Comparison of ENCODE assay signal across 20 cellular contexts in the genomic region with DNA sequence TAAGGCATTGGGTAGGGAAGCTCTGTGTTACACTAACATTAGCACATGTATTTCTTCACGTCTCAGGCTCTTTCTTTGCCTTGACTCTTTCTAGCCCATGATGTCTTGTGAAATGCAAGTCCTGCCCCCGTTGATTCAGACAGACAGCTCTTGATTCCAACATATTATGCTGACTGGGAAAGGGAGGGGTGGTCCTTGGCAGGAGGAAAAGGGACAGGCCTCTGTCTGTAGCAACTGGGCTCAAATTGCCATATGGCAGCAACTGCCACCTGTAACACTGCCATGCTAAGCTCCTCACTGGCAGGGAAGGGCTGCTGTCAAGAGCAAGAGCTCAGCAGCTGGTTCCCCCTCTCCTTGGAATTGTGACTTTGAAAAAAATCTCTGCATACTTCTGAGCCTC. TPM values are rescaled to one million over a fixed set of nuclear protein-coding genes. Genes with fewer than 3 reads are reported as not detected.
"Had no signal": no experiment of that assay in that cellular context is flagged by ENCODE, and none has a peak within 500 bp of the region (broad histone marks: within the 10 kb centered on the region; RNA-seq: fewer than 3 reads in every experiment).

No MANE protein-coding gene starts in this region.

- H3K27ac ChIP-seq: epithelial cell of prostate, tibial nerve, vagina had no signal

- H3K36me3 ChIP-seq: heart right ventricle, tibial nerve, vagina had no signal

- H3K4me3 Mint-ChIP-seq: activated CD4-positive, alpha-beta T cell treated with anti-CD3 and anti-CD28 coated beads, Interleukin-2, amount 10 ng/mL, durations not matched to agents 7 days and 5 days; activated T-cell treated with anti-CD3 and anti-CD28 coated beads, Interleukin-2, amount 50 U/mL, for 72 hours; stimulated activated effector memory CD8-positive, alpha-beta T cell treated with anti-CD3 and anti-CD28 coated beads, Interleukin-12 subunit alpha, Interleukin-12 subunit beta, amount 100 ng/mL, for 72 hours; T-helper 2 cell treated with Interferon-gamma antibody and Interleukin-4, amounts not matched to agents 5 μg/mL and 100 μg/mL, for 36 hours had no signal

- H3K27me3 ChIP-seq: heart right ventricle, tibial nerve, vagina had no signal

- H3K4me1 ChIP-seq: vagina had no signal

- H3K36me3 Mint-ChIP-seq: stimulated activated effector memory CD8-positive, alpha-beta T cell treated with anti-CD3 and anti-CD28 coated beads, Interleukin-12 subunit alpha, Interleukin-12 subunit beta, amount 100 ng/mL, for 72 hours had no signal

- H3K27ac Mint-ChIP-seq: activated CD4-positive, alpha-beta T cell treated with anti-CD3 and anti-CD28 coated beads, Interleukin-2, amount 10 ng/mL, durations not matched to agents 7 days and 5 days; activated T-cell treated with anti-CD3 and anti-CD28 coated beads, Interleukin-2, amount 50 U/mL, for 72 hours; stimulated activated effector memory CD8-positive, alpha-beta T cell treated with anti-CD3 and anti-CD28 coated beads, Interleukin-12 subunit alpha, Interleukin-12 subunit beta, amount 100 ng/mL, for 72 hours; T-helper 2 cell treated with Interferon-gamma antibody and Interleukin-4, amounts not matched to agents 5 μg/mL and 100 μg/mL, for 36 hours had no signal

- DNase-seq: activated CD4-positive, alpha-beta T cell treated with anti-CD3 and anti-CD28 coated beads, Interleukin-2, amount 10 ng/mL, durations not matched to agents 7 days and 5 days; activated CD8-positive, alpha-beta memory T cell treated with anti-CD3 and anti-CD28 coated beads, Interleukin-2, amount 50 U/mL, for 48 hours; activated gamma-delta T cell; activated T-cell treated with anti-CD3 and anti-CD28 coated beads, Interleukin-2, amount 50 U/mL, for 72 hours; amygdala; cerebellar nuclear complex; dermis blood vessel endothelial cell; heart right ventricle; retina; stimulated activated CD4-positive, alpha-beta T cell treated with anti-CD3 and anti-CD28 coated beads, Interleukin-12 subunit alpha, Interleukin-12 subunit beta, amount 100 ng/mL, for 4 hours; stimulated activated CD4-positive, alpha-beta T cell treated with anti-CD3 and anti-CD28 coated beads, Interleukin-2, amount 100 ng/mL, for 24 hours had no signal

- H3K4me3 ChIP-seq: heart right ventricle, lung, tibial nerve, vagina had no signal

- H3K9me3 ChIP-seq: tibial nerve, vagina had no signal

- FAIRE-seq: frontal cortex, islet of Langerhans had no signal

RNA-seq across cellular contexts. Expression of a gene that starts 5.7 kb away (rescaled TPM):
- total RNA-seq: activated CD4-positive, alpha-beta T cell treated with anti-CD3 and anti-CD28 coated beads, Interleukin-2, amount 10 ng/mL, durations not matched to agents 7 days and 5 days; frontal cortex had no signal

RNA-seq across cellular contexts. Expression of a gene that starts 24.8 kb away (rescaled TPM):
- total RNA-seq: activated CD4-positive, alpha-beta T cell treated with anti-CD3 and anti-CD28 coated beads, Interleukin-2, amount 10 ng/mL, durations not matched to agents 7 days and 5 days; activated naive CD4-positive, alpha-beta T cell treated with anti-CD3 and anti-CD28 coated beads, Interleukin-2, amount 50 U/mL, for 72 hours; activated T-cell treated with anti-CD3 and anti-CD28 coated beads, Interleukin-2, amount 50 U/mL, for 72 hours; dermis blood vessel endothelial cell; frontal cortex had no signal
